Comparison of ENCODE assay signal across 9 cellular contexts in genomic region chr12:53223006-53223305, GRCh38. TPM values are rescaled to one million over a fixed set of nuclear protein-coding genes. Genes with fewer than 3 reads are reported as not detected.
DNase-seq lines count a peak whose midpoint lies in the region; ATAC-seq and TF ChIP-seq lines count a peak whose summit lies in the region.
"Had no signal": no experiment of that assay in that cellular context is flagged by ENCODE, and none has a peak within 500 bp of the region (broad histone marks: within the 10 kb centered on the region; RNA-seq: fewer than 3 reads in every experiment).

No MANE protein-coding gene starts in this region.

- no peak for ATAC-seq in HCT116
- ATAC-seq in activated CD8-positive, alpha-beta T cell treated with anti-CD3 and anti-CD28 coated beads, Interleukin-2, amount 10 ng/mL, durations not matched to agents 7 days and 5 days, result no peak
- no peak for ATAC-seq in stimulated activated effector memory CD8-positive, alpha-beta T cell treated with anti-CD3 and anti-CD28 coated beads, Interleukin-12 subunit alpha, Interleukin-12 subunit beta, amount 100 ng/mL, for 72 hours
- no peak for ATAC-seq in GM19351 (IDR thresholded peaks at IDR 0.05; ENCODE audit: unreplicated experiment)
- ATAC-seq in HG02884 (IDR thresholded peaks at IDR 0.05; ENCODE audit: unreplicated experiment), result no peak

- H3K4me3 ChIP-seq in HCT116 (replicated peaks in 1 of 2; ENCODE audit: low read depth in 1 of 2, low read length in 2 of 2) (no peak overlapping the region), iPS-15b (ENCODE audit: low read depth, low read length) (peak overlapping the region; percentile 22)

- H3K9ac ChIP-seq in HCT116 (ENCODE audit: low read length), result 0 out of 2 replicates have a peak overlapping the region, but pooled peaks have one; percentile 93
- no peak overlapping the region for H3K9ac ChIP-seq in iPS-15b (ENCODE audit: low read depth, low read length)

- peaks cover 66% of the 10 kb centered on the region for H3K4me1 Mint-ChIP-seq in activated CD8-positive, alpha-beta T cell treated with anti-CD3 and anti-CD28 coated beads, Interleukin-2, amount 10 ng/mL, durations not matched to agents 7 days and 5 days (ENCODE audit: low read depth)
- H3K4me1 Mint-ChIP-seq in stimulated activated effector memory CD8-positive, alpha-beta T cell treated with anti-CD3 and anti-CD28 coated beads, Interleukin-12 subunit alpha, Interleukin-12 subunit beta, amount 100 ng/mL, for 72 hours, result peaks cover 88% of the 10 kb centered on the region

- no peaks in the 10 kb centered on the region for H3K27me3 ChIP-seq in HCT116 (ENCODE audit: insufficient read depth, low read length)
- H3K27me3 ChIP-seq in iPS-15b (ENCODE audit: control insufficient read depth, insufficient read depth, low read length), result peaks cover 6% of the 10 kb centered on the region

- DNase-seq in HCT116 (ENCODE audit: low read depth, low spot score) (no peak), cerebellar cortex (ENCODE audit: low spot score) (no peak)
- DNase-seq in activated CD8-positive, alpha-beta T cell treated with anti-CD3 and anti-CD28 coated beads, Interleukin-2, amount 10 ng/mL, durations not matched to agents 7 days and 5 days, result no peak
- no peak for DNase-seq in stimulated activated effector memory CD8-positive, alpha-beta T cell treated with anti-CD3 and anti-CD28 coated beads, Interleukin-12 subunit alpha, Interleukin-12 subunit beta, amount 100 ng/mL, for 72 hours (ENCODE audit: low spot score in 2 of 2)
- no peak for DNase-seq in central memory CD4-positive, alpha-beta T cell

- no peak overlapping the region for H2AFZ ChIP-seq in HCT116 (ENCODE audit: low read depth, low read length, poor library complexity, severe bottlenecking)

- no peaks in the 10 kb centered on the region for H3K9me3 Mint-ChIP-seq in activated CD8-positive, alpha-beta T cell treated with anti-CD3 and anti-CD28 coated beads, Interleukin-2, amount 10 ng/mL, durations not matched to agents 7 days and 5 days (ENCODE audit: insufficient read depth)
- no peaks in the 10 kb centered on the region for H3K9me3 Mint-ChIP-seq in stimulated activated effector memory CD8-positive, alpha-beta T cell treated with anti-CD3 and anti-CD28 coated beads, Interleukin-12 subunit alpha, Interleukin-12 subunit beta, amount 100 ng/mL, for 72 hours

- no TSS peak for BruUV-seq in HCT116 (replicated peaks; lab: Mats Ljungman, UMichigan)

- H3K4me2 ChIP-seq in HCT116 (ENCODE audit: low read length), result peak overlapping the region; percentile 100

- H3K36me3 ChIP-seq in HCT116 (ENCODE audit: control insufficient read depth in 1 of 2, insufficient read depth in 2 of 2, low read length in 2 of 2), result no peaks in the 10 kb centered on the region
- peaks cover 6% of the 10 kb centered on the region for H3K36me3 ChIP-seq in iPS-15b (ENCODE audit: control insufficient read depth, insufficient read depth, low read length)

- peaks cover 19% of the 10 kb centered on the region for H3K79me2 ChIP-seq in HCT116 (ENCODE audit: insufficient read depth, low read length)

- H3K27ac Mint-ChIP-seq in activated CD8-positive, alpha-beta T cell treated with anti-CD3 and anti-CD28 coated beads, Interleukin-2, amount 10 ng/mL, durations not matched to agents 7 days and 5 days, result peak overlapping the region; percentile 92
- H3K27ac Mint-ChIP-seq in stimulated activated effector memory CD8-positive, alpha-beta T cell treated with anti-CD3 and anti-CD28 coated beads, Interleukin-12 subunit alpha, Interleukin-12 subunit beta, amount 100 ng/mL, for 72 hours, result peak overlapping the region; percentile 91

- H3K9me3 ChIP-seq in HCT116 (ENCODE audit: control insufficient read depth in 1 of 2, insufficient read depth in 1 of 2, low read depth in 1 of 2, low read length in 2 of 2) (no peaks in the 10 kb centered on the region), iPS-15b (ENCODE audit: control insufficient read depth, insufficient read depth, low read length) (no peaks in the 10 kb centered on the region)

- POLR2A ChIA-PET in HCT116 (lab: Charles Lee), result no interaction called here
- POLR2A ChIA-PET in activated CD8-positive, alpha-beta T cell treated with anti-CD3 and anti-CD28 coated beads, Interleukin-2, amount 10 ng/mL, durations not matched to agents 7 days and 5 days (lab: Charles Lee), result interaction anchor here (0.9 to 2.1 kb wide), 3 partner anchors 11 to 30 kb away, joined by 3 to 11 read pairs (median 5); no protein-coding TSS in a partner anchor

- no peaks in the 10 kb centered on the region for H3K27me3 Mint-ChIP-seq in activated CD8-positive, alpha-beta T cell treated with anti-CD3 and anti-CD28 coated beads, Interleukin-2, amount 10 ng/mL, durations not matched to agents 7 days and 5 days (ENCODE audit: low read depth)

- TF ChIP-seq CTCF in HCT116 (IDR thresholded peaks at IDR 0.05 in 2 of 3, conservative IDR thresholded peaks at IDR 0.05 in 1 of 3; ENCODE audit: borderline replicate concordance in 1 of 3, insufficient read depth in 1 of 3, low read depth in 2 of 3, low read length in 2 of 3), result no peak

- H3K9me2 ChIP-seq in HCT116 (ENCODE audit: insufficient read depth), result no peaks in the 10 kb centered on the region

- no peak for TF ChIP-seq POLR2A in HCT116 (IDR thresholded peaks at IDR 0.05; ENCODE audit: borderline replicate concordance, extremely low read depth, insufficient read depth, insufficient read length)

- H3K4me1 ChIP-seq in HCT116 (ENCODE audit: control insufficient read depth in 1 of 2, insufficient read depth in 2 of 2, low read length in 2 of 2), result peaks cover 44 to 72% of the 10 kb centered on the region in 2 experiments
- peaks cover 34% of the 10 kb centered on the region for H3K4me1 ChIP-seq in iPS-15b (ENCODE audit: control insufficient read depth, insufficient read depth, low read length)

- CTCF ChIA-PET in HCT116 (lab: Charles Lee), result interaction anchor here (0.9 to 1.2 kb wide), 2 partner anchors 9 to 98 kb away, joined by 3 to 4 read pairs; partner anchors contain the start of gene AAAS
- CTCF ChIA-PET in activated CD8-positive, alpha-beta T cell treated with anti-CD3 and anti-CD28 coated beads, Interleukin-2, amount 10 ng/mL, durations not matched to agents 7 days and 5 days (lab: Charles Lee), result interaction anchor here (0.9 to 2.2 kb wide), 6 partner anchors 8 to 99 kb away, joined by 3 to 14 read pairs (median 6); partner anchors contain the start of gene AAAS

- intact Hi-C loops in HCT116 (cut with micrococcal nuclease), result no loop called here

- peak overlapping the region; percentile 74 for H3K4me3 Mint-ChIP-seq in activated CD8-positive, alpha-beta T cell treated with anti-CD3 and anti-CD28 coated beads, Interleukin-2, amount 10 ng/mL, durations not matched to agents 7 days and 5 days
- H3K4me3 Mint-ChIP-seq in stimulated activated effector memory CD8-positive, alpha-beta T cell treated with anti-CD3 and anti-CD28 coated beads, Interleukin-12 subunit alpha, Interleukin-12 subunit beta, amount 100 ng/mL, for 72 hours, result peak overlapping the region; percentile 94

- peaks cover 25% of the 10 kb centered on the region for H3K36me3 Mint-ChIP-seq in activated CD8-positive, alpha-beta T cell treated with anti-CD3 and anti-CD28 coated beads, Interleukin-2, amount 10 ng/mL, durations not matched to agents 7 days and 5 days (ENCODE audit: low read depth)
- H3K36me3 Mint-ChIP-seq in stimulated activated effector memory CD8-positive, alpha-beta T cell treated with anti-CD3 and anti-CD28 coated beads, Interleukin-12 subunit alpha, Interleukin-12 subunit beta, amount 100 ng/mL, for 72 hours, result peaks cover 36% of the 10 kb centered on the region

- no peak for TF ChIP-seq RAD21 in HCT116 (IDR thresholded peaks at IDR 0.05; ENCODE audit: low read depth)

- H3K27ac ChIP-seq in HCT116 (ENCODE audit: low read depth, low read length), result peak overlapping the region; percentile 99

- RAD21 ChIA-PET in HCT116 (lab: Charles Lee; ENCODE audit: low non-redundant PET in 1 of 2, low total read pairs in 2 of 2, uncharacterized antibody in 2 of 2, unreplicated experiment in 2 of 2), result no interaction called here

- H4K20me1 ChIP-seq in HCT116 (ENCODE audit: insufficient read depth), result no peaks in the 10 kb centered on the region

TF ChIP-seq in HCT116, 20 proteins besides CTCF, POLR2A, EP300 and RAD21:
- TF ChIP-seq EZH2phosphoT487 (IDR thresholded peaks at IDR 0.05; ENCODE audit: borderline replicate concordance) (no peak), ZBTB33 (IDR thresholded peaks at IDR 0.05; ENCODE audit: extremely low read depth, insufficient replicate concordance, low read length) (no peak)
TF ChIP-seq in HCT116: peak in this region for 0.

RNA-seq across cellular contexts. Expression of gene RARG, which starts 9.1 kb away (rescaled TPM):
- 68.9 TPM for total RNA-seq in HCT116 (2021; ENCODE audit: unreplicated experiment)
- polyA plus RNA-seq in HCT116 (2012), result 50.8 and 54.4 TPM in 2 replicates
- total RNA-seq in activated CD8-positive, alpha-beta T cell treated with anti-CD3 and anti-CD28 coated beads, Interleukin-2, amount 10 ng/mL, durations not matched to agents 7 days and 5 days, result 10 to 100 TPM; 44.1 to 45.9 TPM

RNA-seq across cellular contexts. Expression of gene ITGB7, which starts 15.9 kb away (rescaled TPM):
- total RNA-seq in HCT116 (2021; ENCODE audit: unreplicated experiment), result 1.9 TPM
- polyA plus RNA-seq in HCT116 (2012), result 0.33 and 0.47 TPM in 2 replicates
- 100 to 1,000 TPM; 500 to 503 TPM for total RNA-seq in activated CD8-positive, alpha-beta T cell treated with anti-CD3 and anti-CD28 coated beads, Interleukin-2, amount 10 ng/mL, durations not matched to agents 7 days and 5 days
- total RNA-seq: pulmonary artery endothelial cell had no signal

RNA-seq across cellular contexts. Expression of gene CSAD, which starts 42.2 kb away (rescaled TPM):
- total RNA-seq in HCT116 (2021; ENCODE audit: unreplicated experiment), result 20.3 TPM
- polyA plus RNA-seq in HCT116 (2012), result 17.4 and 19.4 TPM in 2 replicates
- total RNA-seq in activated CD8-positive, alpha-beta T cell treated with anti-CD3 and anti-CD28 coated beads, Interleukin-2, amount 10 ng/mL, durations not matched to agents 7 days and 5 days, result 10 to 100 TPM; 15.7 to 17.0 TPM

RNA-seq across cellular contexts. Expression of gene ZNF740, which starts 42.4 kb away (rescaled TPM):
- 49.7 TPM for total RNA-seq in HCT116 (2021; ENCODE audit: unreplicated experiment)
- polyA plus RNA-seq in HCT116 (2012), result 11.8 and 13.2 TPM in 2 replicates
- total RNA-seq in activated CD8-positive, alpha-beta T cell treated with anti-CD3 and anti-CD28 coated beads, Interleukin-2, amount 10 ng/mL, durations not matched to agents 7 days and 5 days, result 10 to 100 TPM; 28.2 to 31.4 TPM

RNA-seq across cellular contexts. Expression of gene ESPL1, which starts 45.1 kb away (rescaled TPM):
- total RNA-seq in HCT116 (2021; ENCODE audit: unreplicated experiment), result 50.3 TPM
- polyA plus RNA-seq in HCT116 (2012), result 33.9 and 36.7 TPM in 2 replicates
- 100 to 1,000 TPM; 126 TPM for total RNA-seq in activated CD8-positive, alpha-beta T cell treated with anti-CD3 and anti-CD28 coated beads, Interleukin-2, amount 10 ng/mL, durations not matched to agents 7 days and 5 days

Comparison
In these comparisons a context has a peak if more than half of its experiments do, and no peak if none do; other contexts are left out.
1. RNA of gene ITGB7, which starts 15.9 kb away (total RNA-seq): 500 to 503 TPM in activated CD8-positive, alpha-beta T cell treated with anti-CD3 and anti-CD28 coated beads, Interleukin-2, amount 10 ng/mL, durations not matched to agents 7 days and 5 days; 1.9 TPM in HCT116 (single experiment); every median in the first group is over 100 times any median in the second.